Comparison of ENCODE assay signal across 32 cellular contexts in the genomic region with DNA sequence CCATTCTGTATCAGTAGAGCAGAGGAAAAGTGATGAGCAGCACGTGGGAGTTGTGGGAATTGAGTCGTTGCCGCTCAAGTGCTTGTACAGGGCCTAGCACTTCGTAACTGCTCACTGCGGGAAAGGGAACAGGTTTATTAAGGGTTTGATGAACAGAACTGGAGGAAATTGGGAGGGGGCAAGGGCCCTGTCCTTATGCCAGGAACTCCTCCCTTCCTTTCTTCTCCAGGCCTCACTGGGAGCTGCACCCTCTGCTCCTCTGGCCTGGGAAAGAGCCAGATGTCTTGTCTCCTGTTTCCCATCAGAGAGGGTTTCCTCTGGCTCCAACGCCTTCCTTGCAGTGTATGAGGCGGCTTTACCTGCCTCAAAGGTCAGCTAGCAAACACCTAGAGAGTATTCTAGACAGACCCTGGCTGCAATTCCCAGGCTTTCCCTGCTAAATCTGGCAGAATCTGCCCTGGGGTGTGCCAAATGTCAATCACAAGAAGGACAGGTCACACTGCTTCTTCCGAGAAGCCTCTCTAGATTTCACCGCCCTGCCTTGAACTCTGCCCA.
"Had no signal": no experiment of that assay in that cellular context is flagged by ENCODE, and none has a peak within 500 bp of the region (broad histone marks: within the 10 kb centered on the region; RNA-seq: fewer than 3 reads in every experiment).

No MANE protein-coding gene starts in this region.

- DNase-seq: activated CD4-positive, alpha-beta memory T cell treated with anti-CD3 and anti-CD28 coated beads, Interleukin-2, amount 10 ng/mL, durations not matched to agents 7 days and 5 days; activated CD4-positive, alpha-beta T cell treated with anti-CD3 and anti-CD28 coated beads for 1 hour; activated CD4-positive, alpha-beta T cell treated with anti-CD3 and anti-CD28 coated beads for 48 hours; activated CD4-positive, CD25-positive, alpha-beta regulatory T cell; activated CD8-positive, alpha-beta memory T cell treated with anti-CD3 and anti-CD28 coated beads for 24 hours; activated CD8-positive, alpha-beta memory T cell treated with anti-CD3 and anti-CD28 coated beads, Interleukin-2, amount 10 ng/mL, durations not matched to agents 7 days and 5 days; activated CD8-positive, alpha-beta memory T cell treated with anti-CD3 and anti-CD28 coated beads, Interleukin-2, amount 50 U/mL, for 48 hours; activated effector memory CD4-positive, alpha-beta T cell treated with Interleukin-2 at 50 U/mL for 16 hours; activated naive CD4-positive, alpha-beta T cell treated with anti-CD3 and anti-CD28 coated beads, Interleukin-2, amount 10 ng/mL, durations not matched to agents 7 days and 5 days; activated naive CD8-positive, alpha-beta T cell treated with anti-CD3 and anti-CD28 coated beads, Interleukin-2, amount 50 U/mL, for 24 hours; activated T-cell treated with anti-CD3 and anti-CD28 coated beads, Interleukin-2, amount 50 U/mL, for 48 hours; Karpas-422; KBM-7; NCI-H1105; NCI-H1417 treated with DMSO at 0.1 percent for 48 hours; NCI-H187 treated with DMSO at 0.1 percent for 48 hours; NCI-H2081; NCI-H345; NCI-H524 treated with DMSO at 0.1 percent for 48 hours; NCI-H748 treated with DMSO at 0.1 percent for 48 hours; NK-92 treated with Interleukin-12 subunit alpha and Interleukin-12 subunit beta, amount 100 ng/mL, for 24 hours; PC-9; Right ventricle myocardium superior; SW 1271; T-helper 1 cell; T-helper 2 cell; T-helper 9 cell; WERI-Rb-1 had no signal

- H3K4me1 ChIP-seq: ascending aorta had no signal

- H3K36me3 ChIP-seq: ascending aorta, cardiac muscle cell, WERI-Rb-1 had no signal

- H3K4me1 Mint-ChIP-seq: activated CD4-positive, alpha-beta memory T cell treated with anti-CD3 and anti-CD28 coated beads, Interleukin-2, amount 10 ng/mL, durations not matched to agents 7 days and 5 days; activated CD8-positive, alpha-beta memory T cell treated with anti-CD3 and anti-CD28 coated beads, Interleukin-2, amount 10 ng/mL, durations not matched to agents 7 days and 5 days; activated naive CD4-positive, alpha-beta T cell treated with anti-CD3 and anti-CD28 coated beads, Interleukin-2, amount 10 ng/mL, durations not matched to agents 7 days and 5 days; activated naive CD8-positive, alpha-beta T cell treated with anti-CD3 and anti-CD28 coated beads, Interleukin-2, amount 50 U/mL, for 24 hours; IgD-negative memory B cell had no signal

- H3K27ac Mint-ChIP-seq: activated CD4-positive, alpha-beta memory T cell treated with anti-CD3 and anti-CD28 coated beads, Interleukin-2, amount 10 ng/mL, durations not matched to agents 7 days and 5 days; activated CD8-positive, alpha-beta memory T cell treated with anti-CD3 and anti-CD28 coated beads, Interleukin-2, amount 10 ng/mL, durations not matched to agents 7 days and 5 days; activated naive CD4-positive, alpha-beta T cell treated with anti-CD3 and anti-CD28 coated beads, Interleukin-2, amount 10 ng/mL, durations not matched to agents 7 days and 5 days; activated naive CD8-positive, alpha-beta T cell; activated naive CD8-positive, alpha-beta T cell treated with anti-CD3 and anti-CD28 coated beads, Interleukin-2, amount 50 U/mL, for 24 hours; IgD-negative memory B cell had no signal

- H3K9me3 ChIP-seq: ascending aorta had no signal

- H3K27me3 Mint-ChIP-seq: activated CD4-positive, alpha-beta memory T cell treated with anti-CD3 and anti-CD28 coated beads, Interleukin-2, amount 10 ng/mL, durations not matched to agents 7 days and 5 days; activated CD8-positive, alpha-beta memory T cell treated with anti-CD3 and anti-CD28 coated beads, Interleukin-2, amount 10 ng/mL, durations not matched to agents 7 days and 5 days had no signal

- H3K4me3 ChIP-seq: ascending aorta, cardiac muscle cell, PC-9 had no signal

- H3K9me3 Mint-ChIP-seq: activated CD4-positive, alpha-beta memory T cell treated with anti-CD3 and anti-CD28 coated beads, Interleukin-2, amount 10 ng/mL, durations not matched to agents 7 days and 5 days; activated naive CD4-positive, alpha-beta T cell treated with anti-CD3 and anti-CD28 coated beads, Interleukin-2, amount 10 ng/mL, durations not matched to agents 7 days and 5 days; activated naive CD8-positive, alpha-beta T cell treated with anti-CD3 and anti-CD28 coated beads, Interleukin-2, amount 50 U/mL, for 24 hours; IgD-negative memory B cell had no signal

- H3K36me3 Mint-ChIP-seq: activated CD8-positive, alpha-beta memory T cell treated with anti-CD3 and anti-CD28 coated beads, Interleukin-2, amount 10 ng/mL, durations not matched to agents 7 days and 5 days; activated naive CD4-positive, alpha-beta T cell treated with anti-CD3 and anti-CD28 coated beads, Interleukin-2, amount 10 ng/mL, durations not matched to agents 7 days and 5 days; activated naive CD8-positive, alpha-beta T cell; IgD-negative memory B cell had no signal

- H3K27me3 ChIP-seq: ascending aorta, cardiac muscle cell had no signal

- H3K4me3 Mint-ChIP-seq: activated CD4-positive, alpha-beta memory T cell treated with anti-CD3 and anti-CD28 coated beads, Interleukin-2, amount 10 ng/mL, durations not matched to agents 7 days and 5 days; activated CD8-positive, alpha-beta memory T cell treated with anti-CD3 and anti-CD28 coated beads, Interleukin-2, amount 10 ng/mL, durations not matched to agents 7 days and 5 days; activated naive CD4-positive, alpha-beta T cell treated with anti-CD3 and anti-CD28 coated beads, Interleukin-2, amount 10 ng/mL, durations not matched to agents 7 days and 5 days; activated naive CD8-positive, alpha-beta T cell; activated naive CD8-positive, alpha-beta T cell treated with anti-CD3 and anti-CD28 coated beads, Interleukin-2, amount 50 U/mL, for 24 hours had no signal

- H3K27ac ChIP-seq: ascending aorta, cardiac muscle cell, PC-9, WERI-Rb-1 had no signal

- ATAC-seq: activated CD8-positive, alpha-beta memory T cell treated with anti-CD3 and anti-CD28 coated beads, Interleukin-2, amount 10 ng/mL, durations not matched to agents 7 days and 5 days; activated naive CD8-positive, alpha-beta T cell treated with anti-CD3 and anti-CD28 coated beads, Interleukin-2, amount 50 U/mL, for 24 hours had no signal
